10 cellular contexts compared by ENCODE assay signal in the genomic region with DNA sequence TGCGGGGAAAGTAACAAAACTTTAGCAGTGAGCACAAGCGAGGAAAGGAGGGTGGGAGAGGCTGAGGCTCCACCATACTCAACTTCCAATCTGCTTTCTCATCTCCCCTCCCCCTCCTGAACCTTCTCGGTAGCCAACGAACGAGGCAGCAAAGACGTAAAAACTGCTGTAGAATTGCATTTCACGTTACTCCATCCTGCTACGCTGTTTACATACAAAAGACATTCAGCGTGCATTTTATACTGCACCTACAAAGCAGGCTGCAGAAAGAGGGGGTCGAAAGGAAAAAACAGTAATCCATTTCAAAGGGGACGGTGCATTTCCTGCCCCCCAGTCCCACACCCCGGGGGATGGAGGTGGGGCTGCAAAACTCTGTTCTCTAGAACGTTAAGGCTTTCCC. TPM values are rescaled to one million over a fixed set of nuclear protein-coding genes. Genes with fewer than 3 reads are reported as not detected.
DNase-seq lines count a peak whose midpoint lies in the region; ATAC-seq and TF ChIP-seq lines count a peak whose summit lies in the region.
"Had no signal": no experiment of that assay in that cellular context is flagged by ENCODE, and none has a peak within 500 bp of the region (broad histone marks: within the 10 kb centered on the region; RNA-seq: fewer than 3 reads in every experiment).

No MANE protein-coding gene starts in this region.

- peaks cover 52% of the 10 kb centered on the region for H3K27me3 ChIP-seq in HUES6 (ENCODE audit: control insufficient read depth, insufficient read depth, low read length)
- H3K27me3 ChIP-seq in dorsolateral prefrontal cortex, result peaks cover 0 to 26% (median 0%) of the 10 kb centered on the region in 45 donors
- no peaks in the 10 kb centered on the region for H3K27me3 ChIP-seq in suprapubic skin

- peak overlapping the region; percentile 38 for H3K9ac ChIP-seq in HUES6 (ENCODE audit: low read length)

- WGBS in suprapubic skin, result 18% methylated on average over 13 of the region's 13 CpGs

- intact Hi-C loops in dorsolateral prefrontal cortex (cut with DNase I), result no loop called here

- TF ChIP-seq CTCF in dorsolateral prefrontal cortex (IDR thresholded peaks at IDR 0.05 in 54 of 56, conservative IDR thresholded peaks at IDR 0.05 in 2 of 56; ENCODE audit: low read depth in 1 of 56, partially characterized antibody in 56 of 56) (no peak), suprapubic skin (IDR thresholded peaks at IDR 0.05) (no peak)

- peak overlapping the region; percentile 88 for H3K4me3 ChIP-seq in HUES6 (ENCODE audit: low read depth, low read length)
- peak overlapping the region; percentile 42 to 87 (median 73) for H3K4me3 ChIP-seq in dorsolateral prefrontal cortex
- H3K4me3 ChIP-seq in suprapubic skin, result peak overlapping the region; percentile 62

- no peak for TF ChIP-seq EP300 in suprapubic skin (IDR thresholded peaks at IDR 0.05)

- H3K9me3 ChIP-seq in HUES6 (ENCODE audit: control insufficient read depth, insufficient read depth, low read depth, low read length) (no peaks in the 10 kb centered on the region), suprapubic skin (no peaks in the 10 kb centered on the region)

- H3K4me1 ChIP-seq in HUES6 (ENCODE audit: control insufficient read depth, insufficient read depth, low read length) (peaks cover 10% of the 10 kb centered on the region), suprapubic skin (peaks cover 23% of the 10 kb centered on the region)

- ATAC-seq in GM18868 (IDR thresholded peaks at IDR 0.05; ENCODE audit: unreplicated experiment) (no peak), GM21367 (IDR thresholded peaks at IDR 0.05; ENCODE audit: unreplicated experiment) (no peak), HG02970 (IDR thresholded peaks at IDR 0.05; ENCODE audit: low FRiP score, unreplicated experiment) (no peak)

- TF ChIP-seq POLR2A in suprapubic skin (IDR thresholded peaks at IDR 0.05), result no peak

- DNase-seq in dorsolateral prefrontal cortex (no peak), left kidney (ENCODE audit: low read depth, low spot score) (peak; percentile 85), suprapubic skin (ENCODE audit: low spot score in 2 of 2) (no peak), NCI-H2227 treated with DMSO at 0.1 percent for 48 hours (lab: John Stamatoyannopoulos, UW) (no peak)
- DNase-seq: activated naive CD8-positive, alpha-beta T cell treated with anti-CD3 and anti-CD28 coated beads, Interleukin-2, amount 10 ng/mL, durations not matched to agents 7 days and 5 days; NCI-H1092 had no signal

- 0 out of 2 replicates have a peak, but pooled peaks cover under 1% of the 10 kb centered on the region for H3K36me3 ChIP-seq in HUES6 (ENCODE audit: control insufficient read depth, insufficient read depth, low read length)
- no peaks in the 10 kb centered on the region for H3K36me3 ChIP-seq in suprapubic skin

- H3K27ac ChIP-seq in HUES6 (ENCODE audit: low read depth, low read length), result no peak overlapping the region
- peak overlapping the region in 16 of 59 donors; percentile 5 to 75 (median 60) for H3K27ac ChIP-seq in dorsolateral prefrontal cortex
- no peak overlapping the region for H3K27ac ChIP-seq in suprapubic skin

RNA-seq across cellular contexts. Expression of a gene that starts 1.1 kb away (rescaled TPM):
- 100 to 1,000 TPM in 28 of 120 experiments, 10 to 100 TPM in 92; 30.0 to 193 (median 79.6) TPM for total RNA-seq in dorsolateral prefrontal cortex
- 100 to 1,000 TPM in 3 of 4 donors, 10 to 100 TPM in 1; 93.1 to 145 (median 137) TPM for total RNA-seq in suprapubic skin
- total RNA-seq: activated naive CD8-positive, alpha-beta T cell treated with anti-CD3 and anti-CD28 coated beads, Interleukin-2, amount 10 ng/mL, durations not matched to agents 7 days and 5 days had no signal
